ENCODE assay signal across 9 cellular contexts in genomic region chr18:41416044-41416443, GRCh38.
"Had no signal": no experiment of that assay in that cellular context is flagged by ENCODE, and none has a peak within 500 bp of the region (broad histone marks: within the 10 kb centered on the region; RNA-seq: fewer than 3 reads in every experiment).

No MANE protein-coding gene starts in this region.

- H3K4me3 ChIP-seq: GM23248, HAP-1, K562 had no signal

- H3K27ac ChIP-seq: GM23248 had no signal

- H3K36me3 ChIP-seq: HAP-1 had no signal

- H3K4me1 ChIP-seq: HAP-1 had no signal

- FAIRE-seq: HTR-8/SVneo, K562 had no signal

- DNase-seq: GM23248, GOT3, H7, HFFc6, IMR-90, KG1 had no signal
